8 cellular contexts compared by ENCODE assay signal in the genomic region with DNA sequence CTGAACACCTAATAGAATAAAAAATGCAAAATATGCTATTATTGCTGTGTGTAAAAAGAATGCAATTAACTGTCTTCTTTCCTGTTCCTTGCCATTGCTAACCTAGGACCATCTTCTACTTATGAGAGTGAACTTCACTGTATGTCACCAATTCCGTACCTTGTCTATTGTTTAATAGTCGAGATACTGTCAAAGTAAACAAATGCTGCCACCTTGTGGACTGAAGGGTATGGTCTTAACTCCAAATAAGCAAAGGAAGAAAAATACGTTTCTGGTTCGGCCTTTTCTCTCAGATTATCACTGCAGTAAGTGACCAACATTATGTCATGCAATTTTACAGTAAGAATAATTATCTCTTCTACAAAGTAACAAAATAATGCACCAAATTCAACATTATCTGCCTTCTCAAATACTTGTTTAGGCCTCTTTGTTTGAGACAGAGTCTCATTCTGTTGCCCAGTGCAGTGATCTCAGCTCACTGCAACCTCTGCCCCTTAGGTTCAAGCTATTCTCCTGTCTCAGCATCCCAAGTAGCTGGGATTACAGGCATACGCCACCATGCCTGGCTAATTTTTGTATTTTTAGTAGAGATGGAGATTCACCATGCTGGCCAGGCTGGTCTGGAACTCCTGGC.
DNase-seq lines count a peak whose midpoint lies in the region; ATAC-seq lines count a peak whose summit lies in the region.

No MANE protein-coding gene starts in this region.

- peaks cover 4% of the 10 kb centered on the region for H3K9me3 Mint-ChIP-seq in activated T-helper 17 cell treated with anti-CD3 and anti-CD28 coated beads, Interleukin-2, amount 50 U/mL, for 72 hours

- intact Hi-C loops in head of caudate nucleus (cut with DNase I) = loop anchor here (10.0 kb wide), 2 partner anchors 699 to 919 kb away; no protein-coding TSS in a partner anchor

- ATAC-seq in HG03095 (IDR thresholded peaks at IDR 0.05; ENCODE audit: unreplicated experiment) (peak; percentile 57), HG03469 (IDR thresholded peaks at IDR 0.05; ENCODE audit: unreplicated experiment) (no peak)
- ATAC-seq in activated T-helper 17 cell treated with anti-CD3 and anti-CD28 coated beads, Interleukin-2, amount 50 U/mL, for 72 hours (replicated peaks) = peak; percentile 59

- no peak overlapping the region for H3K27ac Mint-ChIP-seq in activated T-helper 17 cell treated with anti-CD3 and anti-CD28 coated beads, Interleukin-2, amount 50 U/mL, for 72 hours

- H3K4me1 Mint-ChIP-seq in activated T-helper 17 cell treated with anti-CD3 and anti-CD28 coated beads, Interleukin-2, amount 50 U/mL, for 72 hours = peaks cover 13% of the 10 kb centered on the region

- peak in 3 of 4 experiments; percentile 2 to 13 (median 3) for DNase-seq in stimulated activated CD4-positive, alpha-beta T cell treated with anti-CD3 and anti-CD28 coated beads, Interleukin-1b, Interleukin-23, amount 100 ng/mL, for 24 hours (ENCODE audit: low read depth in 4 of 4, low spot score in 1 of 4)
- no peak for DNase-seq in stimulated activated CD4-positive, alpha-beta T cell treated with anti-CD3 and anti-CD28 coated beads, Interleukin-4, amount 100 ng/mL, for 1 hour
- DNase-seq in NCI-H446 treated with DMSO at 0.1 percent for 48 hours (lab: John Stamatoyannopoulos, UW) (peak; percentile 28), head of caudate nucleus (peak in 25 of 42 donors; percentile 7 to 85 (median 52)), pulmonary artery endothelial cell (ENCODE audit: low read depth, low spot score) (peak; percentile 51)

- H3K4me3 Mint-ChIP-seq in activated T-helper 17 cell treated with anti-CD3 and anti-CD28 coated beads, Interleukin-2, amount 50 U/mL, for 72 hours = no peak overlapping the region

- H3K27me3 Mint-ChIP-seq in activated T-helper 17 cell treated with anti-CD3 and anti-CD28 coated beads, Interleukin-2, amount 50 U/mL, for 72 hours = no peaks in the 10 kb centered on the region

- H3K36me3 Mint-ChIP-seq in activated T-helper 17 cell treated with anti-CD3 and anti-CD28 coated beads, Interleukin-2, amount 50 U/mL, for 72 hours (ENCODE audit: low read depth) = peaks cover 85% of the 10 kb centered on the region
